ENCODE assay signal across 8 cellular contexts in the genomic region with DNA sequence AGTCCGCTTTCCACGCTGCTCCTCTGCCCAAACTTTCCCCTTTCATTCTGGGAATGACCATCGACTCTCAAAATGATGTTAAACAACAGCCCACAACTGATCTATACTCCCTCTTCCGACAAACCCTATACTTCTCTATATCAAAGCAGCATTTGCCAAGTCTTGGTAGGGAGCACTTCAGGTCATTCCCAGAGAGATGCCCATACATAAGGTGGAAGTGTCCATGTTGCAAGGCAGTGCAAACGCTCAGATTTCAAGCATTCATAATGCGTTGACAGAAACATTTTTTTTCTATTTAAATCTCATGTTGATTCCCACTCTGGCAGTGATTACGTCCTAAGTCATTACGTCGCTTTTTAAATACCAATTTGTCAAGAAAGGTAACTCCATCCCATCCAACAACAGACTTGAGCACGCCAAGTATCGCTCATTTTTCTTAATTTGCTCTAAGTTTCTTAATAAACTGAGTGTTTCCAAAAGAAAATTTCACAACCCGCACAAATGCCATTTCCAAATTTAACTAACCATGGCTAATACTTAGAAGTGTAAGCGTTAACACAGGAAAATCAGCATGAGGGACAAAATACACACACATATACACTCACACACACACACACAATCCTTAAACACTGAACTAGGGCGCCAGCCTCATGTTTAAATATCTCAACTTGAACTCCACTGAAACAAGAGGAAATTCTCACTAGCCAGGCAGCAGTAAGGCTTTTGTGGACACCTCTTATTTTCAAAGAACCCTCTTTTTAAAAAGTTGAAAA. TPM values are rescaled to one million over a fixed set of nuclear protein-coding genes. Genes with fewer than 3 reads are reported as not detected.
DNase-seq lines count a peak whose midpoint lies in the region; ATAC-seq and TF ChIP-seq lines count a peak whose summit lies in the region.

No MANE protein-coding gene starts in this region.

- H2AFZ ChIP-seq in PC-9: peak overlapping the region; percentile 96

- H3K4me1 ChIP-seq in Caco-2: peaks cover 31% of the 10 kb centered on the region
- H3K4me1 ChIP-seq in PC-9 (replicated peaks; ENCODE audit: insufficient read depth): peaks cover 22% of the 10 kb centered on the region
- H3K4me1 ChIP-seq in ectodermal cell (ENCODE audit: control insufficient read depth, insufficient read depth, low read length): peaks cover 4% of the 10 kb centered on the region
- H3K4me1 ChIP-seq in muscle layer of duodenum (ENCODE audit: control insufficient read depth in 1 of 2, insufficient read depth in 2 of 2, low read length in 2 of 2): peaks cover 0 to 6% of the 10 kb centered on the region in 2 donors

- BruUV-seq in Caco-2 (replicated peaks; lab: Mats Ljungman, UMichigan): TSS peak; percentile 42
- TSS peak; percentile 50 for BruUV-seq in PC-9 (replicated peaks; lab: Mats Ljungman, UMichigan)

- no peaks in the 10 kb centered on the region for H3K9me2 ChIP-seq in PC-9 (ENCODE audit: insufficient read depth)

- H3K27ac ChIP-seq in PC-9 (peak overlapping the region; percentile 70), ectodermal cell (ENCODE audit: insufficient read depth, low read depth, low read length, poor library complexity, severe bottlenecking) (no peak overlapping the region), muscle layer of duodenum (ENCODE audit: low read length) (peak overlapping the region; percentile 53)

- POLR2A ChIA-PET in Caco-2 (lab: Charles Lee) (no interaction called here), PC-9 (lab: Charles Lee; ENCODE audit: unreplicated experiment) (no interaction called here)

- no peaks in the 10 kb centered on the region for H3K9me3 ChIP-seq in Caco-2
- no peaks in the 10 kb centered on the region for H3K9me3 ChIP-seq in PC-9 (ENCODE audit: insufficient read depth, low read depth)
- H3K9me3 ChIP-seq in ectodermal cell (ENCODE audit: control insufficient read depth, low read length): no peaks in the 10 kb centered on the region
- no peaks in the 10 kb centered on the region for H3K9me3 ChIP-seq in muscle layer of duodenum (ENCODE audit: control insufficient read depth in 1 of 2, low read length in 2 of 2)

- H3K4me1 Mint-ChIP-seq in Caco-2 (ENCODE audit: low read depth, unreplicated experiment): peaks cover 35% of the 10 kb centered on the region

- H3K36me3 Mint-ChIP-seq in Caco-2 (ENCODE audit: insufficient read depth, unreplicated experiment): peaks cover 12% of the 10 kb centered on the region

- peak overlapping the region; percentile 69 for H3K4me3 ChIP-seq in Caco-2 (ENCODE audit: low read depth, low read length)
- H3K4me3 ChIP-seq in PC-9: peak overlapping the region; percentile 99
- H3K4me3 ChIP-seq in ectodermal cell (ENCODE audit: insufficient read depth, low read depth, low read length): peak overlapping the region; percentile 69
- peak overlapping the region; percentile 75 to 76 for H3K4me3 ChIP-seq in muscle layer of duodenum (ENCODE audit: low read depth in 1 of 2, low read length in 2 of 2)

- H3K36me3 ChIP-seq in Caco-2 (ENCODE audit: control insufficient read depth, insufficient read depth, low read length) (no peaks in the 10 kb centered on the region), PC-9 (ENCODE audit: low read depth) (no peaks in the 10 kb centered on the region), ectodermal cell (ENCODE audit: control insufficient read depth, insufficient read depth, low read length) (no peaks in the 10 kb centered on the region), muscle layer of duodenum (ENCODE audit: control insufficient read depth in 1 of 2, insufficient read depth in 2 of 2, low read length in 2 of 2) (no peaks in the 10 kb centered on the region)

- TF ChIP-seq CTCF in Caco-2 (IDR thresholded peaks at IDR 0.05; ENCODE audit: insufficient read depth in 1 of 2, low read depth in 1 of 2, low read length in 1 of 2, severe bottlenecking in 1 of 2, unreplicated experiment in 1 of 2): no peak
- no peak for TF ChIP-seq CTCF in PC-9 (conservative IDR thresholded peaks at IDR 0.05)

- peak; percentile 2 for ATAC-seq in GM21529 (IDR thresholded peaks at IDR 0.05; ENCODE audit: unreplicated experiment)

- 25 to 27% methylated on average over 14 of the region's 14 CpGs for WGBS in ectodermal cell, 2 experiments

- H3F3A ChIP-seq in PC-9 (ENCODE audit: insufficient read depth, low read depth): peaks cover 14% of the 10 kb centered on the region; the same call in 1 of the 2 replicates

- peaks cover 54% of the 10 kb centered on the region for H3K79me2 ChIP-seq in PC-9 (ENCODE audit: low read depth)

- intact Hi-C loops in Caco-2 (cut with micrococcal nuclease; ENCODE audit: unreplicated experiment) (loop anchor here (1.0 to 10.0 kb wide), 3 partner anchors 95 to 311 kb away; a partner anchor contains a TSS), PC-9 (cut with micrococcal nuclease; ENCODE audit: unreplicated experiment) (loop anchor here (5.0 kb wide), 3 partner anchors 94 to 424 kb away; a partner anchor contains a TSS)

- CTCF ChIA-PET in Caco-2 (lab: Charles Lee) (no interaction called here), PC-9 (lab: Charles Lee) (no interaction called here)

- H3K4me3 Mint-ChIP-seq in Caco-2 (ENCODE audit: unreplicated experiment): peak overlapping the region; percentile 82

- peak overlapping the region; percentile 97 for H3K4me2 ChIP-seq in PC-9

- H3K27me3 ChIP-seq in Caco-2 (replicated peaks; ENCODE audit: control insufficient read depth, insufficient read depth, low read length) (no peaks in the 10 kb centered on the region), PC-9 (ENCODE audit: insufficient read depth, low read depth) (no peaks in the 10 kb centered on the region), ectodermal cell (ENCODE audit: control insufficient read depth, insufficient read depth, low read length, poor library complexity, severe bottlenecking) (no peaks in the 10 kb centered on the region), muscle layer of duodenum (ENCODE audit: low read depth, low read length) (no peaks in the 10 kb centered on the region)

- no peaks in the 10 kb centered on the region for H3K27me3 Mint-ChIP-seq in Caco-2 (ENCODE audit: insufficient read depth, unreplicated experiment)

- no peaks in the 10 kb centered on the region for H3K9me3 Mint-ChIP-seq in Caco-2 (ENCODE audit: unreplicated experiment)

- H3K27ac Mint-ChIP-seq in Caco-2 (ENCODE audit: unreplicated experiment): peak overlapping the region; percentile 84

- DNase-seq in Caco-2 (no peak), PC-9 (peak in 1 of 2 experiments; percentile 59), GF-D8 (lab: John Stamatoyannopoulos, UW) (no peak), COLO668 (lab: John Stamatoyannopoulos, UW; ENCODE audit: unreplicated experiment) (no peak)
- no peak for DNase-seq in NK-92 treated with Interleukin-12 subunit alpha and Interleukin-12 subunit beta, amount 100 ng/mL, for 24 hours (lab: John Stamatoyannopoulos, UW)

- H4K20me1 ChIP-seq in PC-9 (ENCODE audit: insufficient read depth): no peaks in the 10 kb centered on the region

RNA-seq across cellular contexts. Expression of a gene that starts 1.1 kb away (rescaled TPM):
- total RNA-seq in Caco-2 (2022) (25.7 and 28.1 TPM in 2 replicates), PC-9 (2021) (7.8 TPM in 2 replicates)
- polyA plus RNA-seq in ectodermal cell (2013, experiment 1 of 4): 19.7 TPM
- polyA plus RNA-seq in ectodermal cell (2013, experiment 2 of 4): 22.5 TPM
- polyA plus RNA-seq in ectodermal cell (2013, experiment 3 of 4): 19.5 TPM
- polyA plus RNA-seq in ectodermal cell (2013, experiment 4 of 4): 22.1 TPM
